ENCODE assay signal across 22 cellular contexts in genomic region chr1:192491804-192492554, GRCh38.
A peak's percentile ranks its signal among the peaks of the same experiment; 100 is the strongest.
DNase-seq lines count a peak whose midpoint lies in the region; ATAC-seq, FAIRE-seq and TF ChIP-seq lines count a peak whose summit lies in the region.
"Had no signal": no experiment of that assay in that cellular context is flagged by ENCODE, and none has a peak within 500 bp of the region (broad histone marks: within the 10 kb centered on the region; RNA-seq: fewer than 3 reads in every experiment).

No MANE protein-coding gene starts in this region.

- H3K36me3 ChIP-seq in bronchial epithelial cell (ENCODE audit: control insufficient read depth, insufficient read depth, low read length), result no peaks in the 10 kb centered on the region
- H3K36me3 ChIP-seq: lower lobe of right lung had no signal

- DNase-seq in DMS53 (lab: John Stamatoyannopoulos, UW) (peak; percentile 28), DMS53 treated with DMSO at 0.1 percent for 48 hours (lab: John Stamatoyannopoulos, UW; ENCODE audit: unreplicated experiment) (no peak), bronchial epithelial cell (ENCODE audit: low read depth) (peak; percentile 23), kidney tubule cell (ENCODE audit: low spot score) (peak; percentile 6), stromal cell of bone marrow (ENCODE audit: low read depth) (peak; percentile 64), DMS114 treated with DMSO at 0.1 percent for 48 hours (lab: John Stamatoyannopoulos, UW; ENCODE audit: unreplicated experiment) (no peak), DMS153 treated with DMSO at 0.1 percent for 48 hours (lab: John Stamatoyannopoulos, UW; ENCODE audit: unreplicated experiment) (no peak)
- DNase-seq: 8988T; activated CD4-positive, CD25-positive, alpha-beta regulatory T cell treated with anti-CD3 and anti-CD28 coated beads, Interleukin-2, amount 50 U/mL, for 72 hours; activated CD8-positive, alpha-beta memory T cell treated with anti-CD3 and anti-CD28 coated beads, Interleukin-2, amount 50 U/mL, for 48 hours; activated naive CD4-positive, alpha-beta T cell treated with anti-CD3 and anti-CD28 coated beads for 36 hours; CD8-positive, alpha-beta memory T cell; effector CD8-positive, alpha-beta T cell; KBM-7; lower lobe of right lung; natural killer cell; NCI-H1417; NCI-H2227 treated with DMSO at 0.1 percent for 48 hours; NK-92 treated with Interleukin-12 subunit alpha and Interleukin-12 subunit beta, amount 100 ng/mL, for 24 hours; SHP77 treated with DMSO at 0.1 percent for 48 hours; stimulated activated CD4-positive, alpha-beta T cell treated with anti-CD3 and anti-CD28 coated beads, Interleukin-2, amount 100 ng/mL, for 48 hours had no signal

- FAIRE-seq in bronchial epithelial cell (lab: Jason Lieb, UNC), result no peak

- no peaks in the 10 kb centered on the region for H3K27me3 ChIP-seq in bronchial epithelial cell (ENCODE audit: control insufficient read depth, insufficient read depth, low read length)

- TF ChIP-seq CTCF in bronchial epithelial cell (IDR thresholded peaks at IDR 0.05; ENCODE audit: insufficient read depth, low read length, severe bottlenecking), result no peak

- no peak for ATAC-seq in GM18519 (IDR thresholded peaks at IDR 0.05; ENCODE audit: low FRiP score, unreplicated experiment)
- ATAC-seq: lower lobe of right lung, natural killer cell had no signal

- H3K4me3 ChIP-seq in bronchial epithelial cell (ENCODE audit: low read depth, low read length), result no peak overlapping the region
- H3K4me3 ChIP-seq: lower lobe of right lung had no signal

Comparison
In these comparisons a context has a peak if more than half of its experiments do, and no peak if none do; other contexts are left out.
1. DNase-seq: peak in DMS53 (single experiment), bronchial epithelial cell (single experiment), kidney tubule cell (single experiment) and stromal cell of bone marrow (single experiment); none in DMS53 treated with DMSO at 0.1 percent for 48 hours (single experiment), DMS114 treated with DMSO at 0.1 percent for 48 hours (single experiment) and DMS153 treated with DMSO at 0.1 percent for 48 hours (single experiment).